ENCODE assay signal across 9 cellular contexts in the genomic region with DNA sequence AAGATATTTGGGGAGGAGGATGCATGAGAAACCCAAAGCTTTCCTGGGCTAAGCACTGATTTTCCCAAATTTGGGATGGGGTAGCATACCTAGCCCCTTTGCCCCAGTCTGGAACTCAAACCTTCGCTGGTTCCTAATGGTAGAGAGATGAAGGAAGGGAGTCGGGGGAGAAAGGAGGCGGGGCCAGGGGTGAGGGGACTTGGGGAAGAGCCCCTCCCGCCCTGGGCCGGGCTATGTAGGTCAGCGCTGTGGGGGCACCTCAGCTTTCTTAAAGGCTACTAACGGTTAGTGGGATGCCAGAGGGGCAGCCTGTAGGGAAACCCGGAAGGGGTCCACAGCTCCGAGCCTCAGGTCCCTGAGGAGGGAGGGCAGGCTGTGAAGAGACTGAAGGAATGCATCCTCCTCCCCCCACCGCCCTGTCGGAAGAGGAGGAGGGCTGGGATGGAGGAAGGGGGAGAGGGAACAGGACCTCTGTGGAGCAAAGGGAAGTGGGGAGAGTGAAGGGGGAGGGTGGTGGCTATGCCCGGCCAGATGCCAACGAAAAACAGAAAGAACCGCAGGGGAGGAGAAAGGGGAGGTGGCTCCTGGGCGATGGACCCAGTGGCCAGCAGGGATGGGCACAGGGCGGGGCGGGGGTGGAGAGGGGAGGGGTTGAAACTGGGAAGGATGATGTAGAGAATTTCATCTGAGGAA.
DNase-seq lines count a peak whose midpoint lies in the region; ATAC-seq lines count a peak whose summit lies in the region.
"Had no signal": no experiment of that assay in that cellular context is flagged by ENCODE, and none has a peak within 500 bp of the region (broad histone marks: within the 10 kb centered on the region; RNA-seq: fewer than 3 reads in every experiment).

No MANE protein-coding gene starts in this region.

- no peaks in the 10 kb centered on the region for H3K9me3 ChIP-seq in subcutaneous abdominal adipose tissue (ENCODE audit: control insufficient read depth in 5 of 5, low read length in 5 of 5)

- H3K4me1 ChIP-seq in subcutaneous abdominal adipose tissue (ENCODE audit: control insufficient read depth in 5 of 5, insufficient read depth in 5 of 5, low read length in 5 of 5): peaks cover 0 to 18% (median 10%) of the 10 kb centered on the region in 5 donors

- H3K4me3 ChIP-seq in subcutaneous abdominal adipose tissue (ENCODE audit: low read depth in 1 of 5, low read length in 5 of 5): peak overlapping the region; percentile 24 to 65 (median 44)

- H3K4me3 Mint-ChIP-seq in dendritic cell treated with granulocyte-macrophage colony-stimulating factor and Interleukin-4, amounts not matched to agents 40 ng/mL and 50 ng/mL, for 4 days: peak overlapping the region; percentile 64

- DNase-seq in NCI-H2227 (lab: John Stamatoyannopoulos, UW; ENCODE audit: unreplicated experiment) (peak; percentile 16), left kidney (ENCODE audit: low read depth, low spot score) (peak; percentile 27), NCI-H2107 treated with DMSO at 0.1 percent for 48 hours (lab: John Stamatoyannopoulos, UW; ENCODE audit: unreplicated experiment) (no peak)

- no peaks in the 10 kb centered on the region for H3K36me3 Mint-ChIP-seq in dendritic cell treated with granulocyte-macrophage colony-stimulating factor and Interleukin-4, amounts not matched to agents 40 ng/mL and 50 ng/mL, for 4 days (ENCODE audit: low read depth)

- H3K9me3 Mint-ChIP-seq in dendritic cell treated with granulocyte-macrophage colony-stimulating factor and Interleukin-4, amounts not matched to agents 40 ng/mL and 50 ng/mL, for 4 days: no peaks in the 10 kb centered on the region

- H3K27me3 ChIP-seq in subcutaneous abdominal adipose tissue (ENCODE audit: control insufficient read depth in 5 of 5, insufficient read depth in 4 of 5, low read length in 5 of 5): peaks cover 16 to 51% (median 29%) of the 10 kb centered on the region in 5 donors

- H3K9ac ChIP-seq in subcutaneous abdominal adipose tissue (ENCODE audit: low read length in 5 of 5): no peak overlapping the region
- H3K9ac ChIP-seq: KMS-11 had no signal

- no peak overlapping the region for H3K27ac Mint-ChIP-seq in dendritic cell treated with granulocyte-macrophage colony-stimulating factor and Interleukin-4, amounts not matched to agents 40 ng/mL and 50 ng/mL, for 4 days

- H3K4me1 Mint-ChIP-seq in dendritic cell treated with granulocyte-macrophage colony-stimulating factor and Interleukin-4, amounts not matched to agents 40 ng/mL and 50 ng/mL, for 4 days (ENCODE audit: low read depth): peaks cover 37% of the 10 kb centered on the region

- intact Hi-C loops in dendritic cell treated with granulocyte-macrophage colony-stimulating factor and Interleukin-4, amounts not matched to agents 40 ng/mL and 50 ng/mL, for 4 days (cut with micrococcal nuclease): no loop called here

- ATAC-seq in GM18861 (IDR thresholded peaks at IDR 0.05; ENCODE audit: unreplicated experiment) (no peak), GM21390 (IDR thresholded peaks at IDR 0.05; ENCODE audit: unreplicated experiment) (no peak), GM21717 (IDR thresholded peaks at IDR 0.05; ENCODE audit: unreplicated experiment) (no peak)

- H3K36me3 ChIP-seq in subcutaneous abdominal adipose tissue (ENCODE audit: control insufficient read depth in 5 of 5, insufficient read depth in 5 of 5, low read length in 5 of 5): no peaks in the 10 kb centered on the region

- H3K27me3 Mint-ChIP-seq in dendritic cell treated with granulocyte-macrophage colony-stimulating factor and Interleukin-4, amounts not matched to agents 40 ng/mL and 50 ng/mL, for 4 days: peaks cover 61% of the 10 kb centered on the region

- no peak overlapping the region for H3K27ac ChIP-seq in subcutaneous abdominal adipose tissue (ENCODE audit: low read depth, low read length)
- H3K27ac ChIP-seq: KMS-11 had no signal
